1 cellular context compared by ENCODE assay signal in genomic region chr11:12801976-12802375, GRCh38.
TF ChIP-seq lines count a peak whose summit lies in the region.

No MANE protein-coding gene starts in this region.

TF ChIP-seq in H1, 55 proteins besides CTCF, POLR2A, EP300 and RAD21 (continued from another document):
- TF ChIP-seq ATF2 (IDR thresholded peaks at IDR 0.05; ENCODE audit: low read length) (no peak), SAP30 (IDR thresholded peaks at IDR 0.05; ENCODE audit: insufficient read depth, insufficient replicate concordance, low read length) (no peak), CBX8 (IDR thresholded peaks at IDR 0.05; ENCODE audit: borderline replicate concordance, low read depth, low read length) (no peak), CHD7 (IDR thresholded peaks at IDR 0.05; ENCODE audit: insufficient replicate concordance, low read length) (no peak), YY1 (IDR thresholded peaks at IDR 0.05; ENCODE audit: low read depth, low read length) (no peak)
